ENCODE assay signal across 8 cellular contexts in the genomic region with DNA sequence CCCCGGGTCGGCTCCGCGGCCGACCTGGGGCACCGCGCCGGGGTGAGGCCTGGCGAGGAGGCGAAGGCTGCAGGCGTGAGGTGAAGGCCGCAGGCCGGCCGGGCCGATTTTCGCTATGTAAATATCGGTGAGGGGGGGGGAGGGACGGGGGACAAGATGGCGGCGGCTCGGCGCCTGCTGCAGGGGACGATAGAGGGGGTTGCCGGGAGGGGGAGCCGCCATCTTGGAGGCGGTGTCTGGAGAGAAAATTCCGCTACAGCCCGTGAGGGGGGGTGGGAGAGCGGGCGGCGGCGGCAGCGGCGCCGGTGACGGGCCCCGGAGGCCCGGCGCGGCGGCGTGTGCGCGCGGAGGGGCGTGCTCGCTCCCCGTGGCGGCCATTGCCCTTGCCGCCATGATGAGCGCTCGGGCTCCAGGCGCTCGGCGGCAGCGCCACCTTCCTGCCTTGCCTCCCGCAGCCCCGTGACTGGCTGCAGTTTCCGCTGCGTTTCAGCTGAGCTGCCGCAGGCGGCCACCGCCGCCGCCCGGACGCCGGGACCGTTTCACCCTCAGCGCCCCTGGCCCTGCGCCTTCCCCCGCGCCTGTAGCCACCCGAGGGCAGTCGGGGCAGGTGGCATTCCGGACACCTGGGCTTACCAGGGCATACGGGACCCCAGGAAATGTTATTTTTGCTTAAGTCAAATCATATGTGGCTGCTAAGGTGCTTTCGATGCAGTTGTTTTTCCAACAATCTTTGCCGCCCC. TPM values are rescaled to one million over a fixed set of nuclear protein-coding genes. Genes with fewer than 3 reads are reported as not detected.
DNase-seq lines count a peak whose midpoint lies in the region; ATAC-seq and TF ChIP-seq lines count a peak whose summit lies in the region.

No MANE protein-coding gene starts in this region.

- H2AFZ ChIP-seq in PC-9 (no peak overlapping the region; the same call in 1 of the 2 replicates), fibroblast of lung (ENCODE audit: low read length) (no peak overlapping the region)

- peak overlapping the region; percentile 85 to 98 (median 91) for H3K4me3 Mint-ChIP-seq in IgD-negative memory B cell
- H3K4me3 Mint-ChIP-seq in natural killer cell, result peak overlapping the region; percentile 96

- H3K4me2 ChIP-seq in PC-9 (peak overlapping the region; percentile 95), fibroblast of lung (ENCODE audit: extremely low read depth, insufficient read depth, low read length) (peak overlapping the region; percentile 99)

- POLR2A ChIA-PET in PC-9 (lab: Charles Lee; ENCODE audit: unreplicated experiment), result interaction anchor here (0.6 kb wide), 2 partner anchors 65 to 703 kb away, joined by 3 to 6 read pairs; no protein-coding TSS in a partner anchor

- H3K9ac ChIP-seq in fibroblast of lung (ENCODE audit: insufficient read depth, low read length), result peak overlapping the region; percentile 94

- H3K4me1 Mint-ChIP-seq in IgD-negative memory B cell (peaks cover 49 to 57% (median 55%) of the 10 kb centered on the region in 3 donors), natural killer cell (peaks cover 33 to 58% of the 10 kb centered on the region in 2 donors)

- H3K27me3 Mint-ChIP-seq in IgD-negative memory B cell, result no peaks in the 10 kb centered on the region
- H3K27me3 Mint-ChIP-seq in natural killer cell (ENCODE audit: low read depth in 2 of 2), result no peaks in the 10 kb centered on the region

- H3K27ac Mint-ChIP-seq in IgD-negative memory B cell (peak overlapping the region; percentile 89 to 97 (median 94)), natural killer cell (peak overlapping the region; percentile 83 to 93)

- CTCF ChIA-PET in PC-9 (lab: Charles Lee), result no interaction called here

- H3K36me3 Mint-ChIP-seq in IgD-negative memory B cell, result no peaks in the 10 kb centered on the region
- H3K36me3 Mint-ChIP-seq in natural killer cell, result no peaks in the 10 kb centered on the region

- ATAC-seq in GM21529 (IDR thresholded peaks at IDR 0.05; ENCODE audit: unreplicated experiment) (peak; percentile 68), natural killer cell (peak; percentile 73 to 89 (median 78))

- H3K4me3 ChIP-seq in PC-9, result peak overlapping the region; percentile 90
- peak overlapping the region; percentile 66 to 94 (median 92) for H3K4me3 ChIP-seq in fibroblast of lung (replicated peaks in 1 of 4; ENCODE audit: control extremely low read depth in 1 of 4, insufficient read depth in 1 of 4, low read depth in 3 of 4, low read length in 4 of 4)

- H3K27me3 ChIP-seq in PC-9 (ENCODE audit: insufficient read depth, low read depth), result no peaks in the 10 kb centered on the region
- no peaks in the 10 kb centered on the region for H3K27me3 ChIP-seq in fibroblast of lung (ENCODE audit: control insufficient read depth, insufficient read depth, low read length)

- H4K20me1 ChIP-seq in PC-9 (ENCODE audit: insufficient read depth) (peaks cover 46% of the 10 kb centered on the region), fibroblast of lung (ENCODE audit: control insufficient read depth, extremely low read depth, insufficient read depth, low read length) (peaks cover 5% of the 10 kb centered on the region)

- peaks cover 72% of the 10 kb centered on the region for H3K4me1 ChIP-seq in PC-9 (replicated peaks; ENCODE audit: insufficient read depth)
- peaks cover 4% of the 10 kb centered on the region for H3K4me1 ChIP-seq in fibroblast of lung (ENCODE audit: control insufficient read depth, extremely low read depth, insufficient read depth, low read length)

- no TSS peak for BruUV-seq in PC-9 (replicated peaks; lab: Mats Ljungman, UMichigan)

- peak overlapping the region; percentile 86 for H3K27ac ChIP-seq in PC-9
- peak overlapping the region; percentile 91 for H3K27ac ChIP-seq in fibroblast of lung (ENCODE audit: insufficient read depth, low read length)

- H3K36me3 ChIP-seq in PC-9 (ENCODE audit: low read depth) (peaks cover 6% of the 10 kb centered on the region; the same call in 1 of the 2 replicates), fibroblast of lung (ENCODE audit: control insufficient read depth, insufficient read depth, low read length) (no peaks in the 10 kb centered on the region)

- H3K9me3 Mint-ChIP-seq in IgD-negative memory B cell (no peaks in the 10 kb centered on the region), natural killer cell (no peaks in the 10 kb centered on the region)

- intact Hi-C loops in PC-9 (cut with micrococcal nuclease; ENCODE audit: unreplicated experiment) (loop anchor here (2.0 to 5.0 kb wide), 3 partner anchors 69 to 483 kb away; partner anchors contain the start of genes KLHL15 and PRDX4), natural killer cell (cut with micrococcal nuclease) (loop anchor here (5.0 kb wide), 2 partner anchors 243 to 368 kb away; partner anchors contain the start of genes APOO, CXorf58 and SAT1)

- DNase-seq in DMS79 treated with DMSO at 0.1 percent for 48 hours (lab: John Stamatoyannopoulos, UW) (peak; percentile 32), PC-9 (peak; percentile 61 to 77), fibroblast of lung (ENCODE audit: low read depth in 2 of 2) (peak; percentile 90 to 92), natural killer cell (peak; percentile 71)
- DNase-seq in activated T-helper 1 cell treated with anti-CD3 and anti-CD28 coated beads, Interleukin-2, amount 50 U/mL, for 16 hours (ENCODE audit: low read depth in 1 of 2, low spot score in 1 of 2), result peak; percentile 51 to 88
- peak; percentile 81 for DNase-seq in stimulated activated naive CD4-positive, alpha-beta T cell treated with Interleukin-2 at 50 U/mL for 16 hours (lab: John Stamatoyannopoulos, UW)

- peaks cover 54% of the 10 kb centered on the region for H3F3A ChIP-seq in PC-9 (ENCODE audit: insufficient read depth, low read depth)

- H3K9me3 ChIP-seq in PC-9 (ENCODE audit: insufficient read depth, low read depth), result no peaks in the 10 kb centered on the region
- H3K9me3 ChIP-seq in fibroblast of lung (ENCODE audit: control insufficient read depth, insufficient read depth, low read depth, low read length), result no peaks in the 10 kb centered on the region

- H3K79me2 ChIP-seq in PC-9 (ENCODE audit: low read depth) (peaks cover 59% of the 10 kb centered on the region), fibroblast of lung (ENCODE audit: control insufficient read depth, insufficient read depth, low read length) (peaks cover 48% of the 10 kb centered on the region)

- peak; percentile 24; the same call in 1 of the 2 replicates for TF ChIP-seq CTCF in PC-9 (conservative IDR thresholded peaks at IDR 0.05)
- TF ChIP-seq CTCF in fibroblast of lung (conservative IDR thresholded peaks at IDR 0.05 in 1 of 2, IDR thresholded peaks at IDR 0.05 in 1 of 2; ENCODE audit: low read depth in 1 of 2, low read length in 2 of 2), result peak; percentile 17 to 21
- peak; percentile 16 for TF ChIP-seq CTCF in natural killer cell (IDR thresholded peaks at IDR 0.05)

- no peaks in the 10 kb centered on the region for H3K9me2 ChIP-seq in PC-9 (ENCODE audit: insufficient read depth)

RNA-seq across cellular contexts. Expression of gene ZFX, which starts 0.7 kb away (rescaled TPM):
- polyA plus RNA-seq in IgD-negative memory B cell (39.1 TPM), fibroblast of lung (31.2 and 37.7 TPM in 2 replicates)
- total RNA-seq in PC-9 (2021) (39.1 and 39.6 TPM in 2 replicates), fibroblast of lung (41.1 and 61.9 TPM in 2 replicates), natural killer cell (100 to 1,000 TPM in 1 of 3 donors, 10 to 100 TPM in 2; 60.9 to 123 (median 63.0) TPM)
- 12.1 and 15.7 TPM in 2 replicates for polyA plus RNA-seq in fibroblast of lung (2012)
- 24.7 and 28.5 TPM in 2 replicates for polyA minus RNA-seq in fibroblast of lung (ENCODE audit: low replicate concordance)

Comparison
In these comparisons a context has a peak if more than half of its experiments do, and no peak if none do; other contexts are left out.
1. Peak in every context shown above with its lines: DNase-seq, ATAC-seq, H3K4me3 ChIP-seq and H3K27ac ChIP-seq.
2. DNase-seq: peak in every context shown above with its lines; median percentile 91 in fibroblast of lung; 81 in stimulated activated naive CD4-positive, alpha-beta T cell treated with Interleukin-2 at 50 U/mL for 16 hours; 71 in natural killer cell; 70 in activated T-helper 1 cell treated with anti-CD3 and anti-CD28 coated beads, Interleukin-2, amount 50 U/mL, for 16 hours; 69 in PC-9; 32 in DMS79 treated with DMSO at 0.1 percent for 48 hours.